Comparison of ENCODE assay signal across 10 cellular contexts in the genomic region with DNA sequence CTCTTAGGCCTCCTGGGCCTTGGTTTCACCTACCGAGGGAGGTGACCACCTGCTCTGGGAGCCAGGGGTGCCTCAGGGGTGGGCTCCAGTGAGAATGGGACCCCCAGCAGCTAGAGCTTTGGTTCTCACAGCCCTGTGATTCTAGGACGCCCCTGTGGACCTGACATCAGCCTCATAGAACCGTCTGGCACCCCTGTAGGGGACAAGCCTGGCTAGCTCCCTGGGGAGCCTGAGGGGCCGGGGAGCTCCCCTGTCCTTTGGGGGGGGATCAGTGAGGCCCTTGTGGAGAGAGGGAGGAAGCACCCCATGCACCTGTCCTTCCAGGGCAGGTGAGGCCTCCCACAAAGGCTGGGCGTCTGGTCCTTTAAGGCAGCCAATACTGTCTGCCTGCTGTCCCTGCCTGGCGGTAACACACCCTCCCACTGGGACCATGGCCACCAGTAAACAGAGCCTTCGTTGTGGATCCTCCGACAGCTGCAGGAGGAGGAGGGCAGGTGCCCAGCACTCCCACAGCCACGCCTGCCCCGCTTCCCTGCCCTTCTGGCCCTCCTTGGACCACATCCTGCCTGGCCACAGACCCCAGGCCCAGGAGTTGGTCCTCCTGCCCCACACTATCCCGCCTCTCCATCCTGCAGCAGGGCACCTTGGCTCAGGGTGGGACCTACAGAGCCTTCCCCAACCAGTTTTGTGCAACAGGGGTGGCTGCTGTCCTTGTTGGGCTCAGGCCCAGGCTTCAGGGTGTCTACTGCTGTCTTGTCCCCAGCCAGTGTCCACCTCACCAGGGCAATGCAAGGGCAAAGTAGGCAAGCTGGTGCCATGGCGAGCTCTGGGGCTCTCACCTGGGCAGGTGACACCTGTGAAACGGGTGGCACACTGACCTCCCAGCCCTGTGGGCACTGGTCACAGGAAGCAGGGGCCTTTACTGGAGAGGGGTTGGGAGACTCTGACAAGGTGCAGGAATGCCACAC. TPM values are rescaled to one million over a fixed set of nuclear protein-coding genes. Genes with fewer than 3 reads are reported as not detected.
A peak's percentile ranks its signal among the peaks of the same experiment; 100 is the strongest.
DNase-seq lines count a peak whose midpoint lies in the region; ATAC-seq and TF ChIP-seq lines count a peak whose summit lies in the region.
"Had no signal": no experiment of that assay in that cellular context is flagged by ENCODE, and none has a peak within 500 bp of the region (broad histone marks: within the 10 kb centered on the region; RNA-seq: fewer than 3 reads in every experiment).

No MANE protein-coding gene starts in this region.

- no peak for TF ChIP-seq POLR2A in suprapubic skin (IDR thresholded peaks at IDR 0.05)

- TF ChIP-seq EP300 in suprapubic skin (IDR thresholded peaks at IDR 0.05) = no peak

- H3K4me2 ChIP-seq in OCI-LY7 (ENCODE audit: low read length) = peak overlapping the region; percentile 75

- 87% methylated on average over 3 of the region's 13 CpGs for WGBS in suprapubic skin

- H3K4me1 ChIP-seq in OCI-LY7 (ENCODE audit: insufficient read depth, low read length, poor library complexity, severe bottlenecking) (peaks cover 59% of the 10 kb centered on the region), suprapubic skin (peaks cover 58% of the 10 kb centered on the region)

- H3K27ac ChIP-seq in OCI-LY7 (ENCODE audit: low read depth, low read length, poor library complexity, severe bottlenecking) (peak overlapping the region; percentile 29), suprapubic skin (peak overlapping the region; percentile 78)

- H3K27me3 ChIP-seq in suprapubic skin = peaks cover 30% of the 10 kb centered on the region

- intact Hi-C loops in OCI-LY7 (cut with micrococcal nuclease; ENCODE audit: unreplicated experiment) = loop anchor here (2.0 kb wide), 2 partner anchors 31 to 169 kb away; no protein-coding TSS in a partner anchor

- peaks cover 15% of the 10 kb centered on the region for H3K36me3 Mint-ChIP-seq in activated naive CD4-positive, alpha-beta T cell treated with anti-CD3 and anti-CD28 coated beads, Interleukin-2, amount 10 ng/mL, durations not matched to agents 7 days and 5 days

- TF ChIP-seq CTCF in OCI-LY7 (conservative IDR thresholded peaks at IDR 0.05; ENCODE audit: low read length) (no peak), suprapubic skin (IDR thresholded peaks at IDR 0.05) (no peak)

- peak overlapping the region; percentile 71 for H3K27ac Mint-ChIP-seq in activated naive CD4-positive, alpha-beta T cell treated with anti-CD3 and anti-CD28 coated beads, Interleukin-2, amount 10 ng/mL, durations not matched to agents 7 days and 5 days

- H3K9me2 ChIP-seq in OCI-LY7 (ENCODE audit: insufficient read depth, low read length) = no peaks in the 10 kb centered on the region

- DNase-seq in activated naive CD4-positive, alpha-beta T cell treated with anti-CD3 and anti-CD28 coated beads, Interleukin-2, amount 10 ng/mL, durations not matched to agents 7 days and 5 days = no peak
- no peak for DNase-seq in activated naive CD4-positive, alpha-beta T cell treated with anti-CD3 and anti-CD28 coated beads, Interleukin-2, amount 50 U/mL, for 16 hours
- DNase-seq in OCI-LY7 (ENCODE audit: low spot score) (no peak), inferior parietal cortex (ENCODE audit: extremely low spot score) (peak; percentile 58), suprapubic skin (ENCODE audit: low spot score in 2 of 2) (no peak), NCI-H2227 treated with DMSO at 0.1 percent for 48 hours (lab: John Stamatoyannopoulos, UW) (no peak), ureter (ENCODE audit: low spot score) (no peak)
- DNase-seq: stimulated activated CD4-positive, alpha-beta T cell treated with anti-CD3 and anti-CD28 coated beads, Interleukin-1b, Interleukin-23, amount 100 ng/mL, for 48 hours had no signal

- no peak overlapping the region for H3K4me3 Mint-ChIP-seq in activated naive CD4-positive, alpha-beta T cell treated with anti-CD3 and anti-CD28 coated beads, Interleukin-2, amount 10 ng/mL, durations not matched to agents 7 days and 5 days

- H4K20me1 ChIP-seq in OCI-LY7 (ENCODE audit: insufficient read depth, low read length) = peaks cover 14% of the 10 kb centered on the region

- H3K9me3 Mint-ChIP-seq in activated naive CD4-positive, alpha-beta T cell treated with anti-CD3 and anti-CD28 coated beads, Interleukin-2, amount 10 ng/mL, durations not matched to agents 7 days and 5 days = no peaks in the 10 kb centered on the region

- peaks cover 14% of the 10 kb centered on the region for H3K27me3 Mint-ChIP-seq in activated naive CD4-positive, alpha-beta T cell treated with anti-CD3 and anti-CD28 coated beads, Interleukin-2, amount 10 ng/mL, durations not matched to agents 7 days and 5 days
- H3K27me3 Mint-ChIP-seq: B cell had no signal

- CTCF ChIA-PET in activated naive CD4-positive, alpha-beta T cell treated with anti-CD3 and anti-CD28 coated beads, Interleukin-2, amount 10 ng/mL, durations not matched to agents 7 days and 5 days (lab: Charles Lee) = interaction anchor here (0.8 to 2.5 kb wide), 8 partner anchors 9 to 174 kb away, joined by 3 to 45 read pairs (median 6); a partner anchor contains a TSS
- CTCF ChIA-PET in OCI-LY7 (lab: Charles Lee; ENCODE audit: unreplicated experiment) = interaction anchor here (0.5 to 0.6 kb wide), 3 partner anchors 31 to 199 kb away, joined by 3 to 5 read pairs (median 3); no protein-coding TSS in a partner anchor

- peaks cover 32% of the 10 kb centered on the region for H3K4me1 Mint-ChIP-seq in activated naive CD4-positive, alpha-beta T cell treated with anti-CD3 and anti-CD28 coated beads, Interleukin-2, amount 10 ng/mL, durations not matched to agents 7 days and 5 days

- POLR2A ChIA-PET in OCI-LY7 (lab: Charles Lee) = interaction anchor here (0.8 to 3.3 kb wide), 2 partner anchors 16 to 17 kb away, joined by 3 to 26 read pairs; a partner anchor contains a TSS

- ATAC-seq in GM19397 (IDR thresholded peaks at IDR 0.05; ENCODE audit: unreplicated experiment) = no peak

- no peak overlapping the region for H2AFZ ChIP-seq in OCI-LY7 (ENCODE audit: low read length)

- H3K36me3 ChIP-seq in OCI-LY7 (ENCODE audit: insufficient read depth, low read length) = peaks cover 15% of the 10 kb centered on the region
- H3K36me3 ChIP-seq in suprapubic skin = peaks cover 11% of the 10 kb centered on the region

- BruUV-seq in OCI-LY7 (replicated peaks; lab: Mats Ljungman, UMichigan) = no TSS peak

- H3K9me3 ChIP-seq in OCI-LY7 (ENCODE audit: low read length) (no peaks in the 10 kb centered on the region), suprapubic skin (no peaks in the 10 kb centered on the region)

- H3K79me2 ChIP-seq in OCI-LY7 (ENCODE audit: insufficient read depth, low read depth, low read length) = peaks cover 32% of the 10 kb centered on the region

- H3K4me3 ChIP-seq in OCI-LY7 (ENCODE audit: low read depth, low read length, poor library complexity, severe bottlenecking) (peak overlapping the region; percentile 80), suprapubic skin (no peak overlapping the region)

RNA-seq across cellular contexts. Expression of a gene that starts 3.0 kb away (rescaled TPM):
- 376 and 417 TPM in 2 replicates for total RNA-seq in OCI-LY7 (2014; rRNA removed; shearing (Covaris generic))
- total RNA-seq in OCI-LY7 (2022) (402 and 443 TPM in 2 replicates), suprapubic skin (100 to 1,000 TPM; 225 to 708 (median 639) TPM), ureter (351 TPM)

RNA-seq across cellular contexts. Expression of a gene that starts 7.3 kb away (rescaled TPM):
- 0.15 TPM in 1 of 2 replicates, not detected in the other for total RNA-seq in OCI-LY7 (2014; rRNA removed; shearing (Covaris generic))
- total RNA-seq in OCI-LY7 (2022) (not detected in 2 replicates), suprapubic skin (under 1 TPM in 1 of 4 donors, not detected in 3; 0.34 TPM), ureter (not detected)
- total RNA-seq: B cell had no signal

RNA-seq across cellular contexts. Expression of a gene that starts 10.7 kb away (rescaled TPM):
- total RNA-seq in OCI-LY7 (2014; rRNA removed; shearing (Covaris generic)) = 0.13 TPM in 1 of 2 replicates, not detected in the other
- total RNA-seq in OCI-LY7 (2022) = 0.30 TPM in 1 of 2 replicates, not detected in the other
- 1 to 10 TPM in 3 of 4 donors, under 1 TPM in 1; 0.34 to 2.0 (median 1.1) TPM for total RNA-seq in suprapubic skin
- 0.34 TPM for total RNA-seq in ureter
- total RNA-seq: B cell had no signal

RNA-seq across cellular contexts. Expression of a gene that starts 13.0 kb away (rescaled TPM):
- total RNA-seq in OCI-LY7 (2014; rRNA removed; shearing (Covaris generic)) = 0.73 TPM in 1 of 2 replicates, not detected in the other
- total RNA-seq in OCI-LY7 (2022) = 1.7 and 2.7 TPM in 2 replicates
- total RNA-seq in suprapubic skin = 1 to 10 TPM in 1 of 4 donors, not detected in 3; 1.2 TPM
- not detected for total RNA-seq in ureter
- total RNA-seq: B cell had no signal

RNA-seq across cellular contexts. Expression of a gene that starts 13.1 kb away (rescaled TPM):
- 1.1 and 1.7 TPM in 2 replicates for total RNA-seq in OCI-LY7 (2014; rRNA removed; shearing (Covaris generic))
- 2.9 and 3.7 TPM in 2 replicates for total RNA-seq in OCI-LY7 (2022)
- 10 to 100 TPM; 22.8 to 65.7 (median 44.2) TPM for total RNA-seq in suprapubic skin
- 1.9 TPM for total RNA-seq in ureter
